Comparison of ENCODE assay signal across 25 cellular contexts in the genomic region with DNA sequence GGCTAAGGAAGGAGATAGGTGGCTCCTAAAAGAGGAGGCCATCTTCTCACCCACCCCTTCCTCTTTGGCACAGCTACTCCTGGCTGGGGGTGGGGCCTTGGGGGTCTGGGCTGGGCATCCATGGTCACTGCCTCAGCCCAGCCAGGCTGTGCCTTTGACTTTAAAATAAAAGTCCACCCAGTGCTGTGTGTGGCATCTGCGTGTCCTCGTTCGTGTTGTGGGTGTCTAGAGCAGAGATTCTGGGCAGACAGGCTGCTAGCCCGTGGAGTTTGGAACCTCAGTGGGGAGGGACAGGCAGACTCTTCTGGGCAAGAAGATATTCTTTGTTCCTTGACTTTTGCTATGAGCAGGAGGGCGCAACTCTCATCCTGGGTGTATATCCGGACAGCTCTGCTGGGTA.
"Had no signal": no experiment of that assay in that cellular context is flagged by ENCODE, and none has a peak within 500 bp of the region (broad histone marks: within the 10 kb centered on the region; RNA-seq: fewer than 3 reads in every experiment).

No MANE protein-coding gene starts in this region.

- H3K27me3 ChIP-seq: body of pancreas, neutrophil, pancreas, stomach, thyroid gland, upper lobe of left lung, vagina had no signal

- H3K4me3 ChIP-seq: body of pancreas, coronary artery, pancreas, prostate gland, stomach, thyroid gland, upper lobe of left lung, vagina had no signal

- H3K4me1 ChIP-seq: body of pancreas, pancreas, prostate gland, thyroid gland, upper lobe of left lung, vagina had no signal

- DNase-seq: activated CD4-positive, alpha-beta T cell treated with anti-CD3 and anti-CD28 coated beads for 4 hours; activated CD4-positive, alpha-beta T cell treated with anti-CD3 and anti-CD28 coated beads, Interleukin-2, amount 50 U/mL, for 4 hours; activated CD4-positive, CD25-positive, alpha-beta regulatory T cell; activated CD8-positive, alpha-beta memory T cell treated with anti-CD3 and anti-CD28 coated beads for 24 hours; activated effector memory CD4-positive, alpha-beta T cell treated with Interleukin-2 at 50 U/mL for 16 hours; activated naive CD4-positive, alpha-beta T cell treated with Interleukin-2 at 50 U/mL for 16 hours; foreskin fibroblast; left colon; mammary epithelial cell; naive B cell; nephron progenitor cell; pancreas; stimulated activated CD4-positive, alpha-beta T cell treated with anti-CD3 and anti-CD28 coated beads, Interleukin-15, amount 100 ng/mL, for 24 hours; stimulated activated CD4-positive, alpha-beta T cell treated with anti-CD3 and anti-CD28 coated beads, Interleukin-2, amount 100 ng/mL, for 24 hours; stimulated activated naive B cell treated with anti-CD40 and anti-IgM and Interleukin-4, amounts not matched to agents 10 μg/mL and 1 μg/mL and 100 μg/mL, for 72 hours; stomach; thyroid gland; upper lobe of left lung had no signal

- FAIRE-seq: endothelial cell of umbilical vein, kidney, pancreas had no signal

- H3K27ac ChIP-seq: body of pancreas, coronary artery, neutrophil, pancreas, prostate gland, stomach, thyroid gland, upper lobe of left lung, vagina had no signal

- H3K9me3 ChIP-seq: body of pancreas, neutrophil, pancreas, prostate gland, stomach, thyroid gland, upper lobe of left lung, vagina had no signal

- ATAC-seq: stimulated activated naive B cell treated with anti-CD40 and anti-IgM and Interleukin-4, amounts not matched to agents 10 μg/mL and 1 μg/mL and 100 μg/mL, for 72 hours had no signal
